Comparison of ENCODE assay signal across 8 cellular contexts in the genomic region with DNA sequence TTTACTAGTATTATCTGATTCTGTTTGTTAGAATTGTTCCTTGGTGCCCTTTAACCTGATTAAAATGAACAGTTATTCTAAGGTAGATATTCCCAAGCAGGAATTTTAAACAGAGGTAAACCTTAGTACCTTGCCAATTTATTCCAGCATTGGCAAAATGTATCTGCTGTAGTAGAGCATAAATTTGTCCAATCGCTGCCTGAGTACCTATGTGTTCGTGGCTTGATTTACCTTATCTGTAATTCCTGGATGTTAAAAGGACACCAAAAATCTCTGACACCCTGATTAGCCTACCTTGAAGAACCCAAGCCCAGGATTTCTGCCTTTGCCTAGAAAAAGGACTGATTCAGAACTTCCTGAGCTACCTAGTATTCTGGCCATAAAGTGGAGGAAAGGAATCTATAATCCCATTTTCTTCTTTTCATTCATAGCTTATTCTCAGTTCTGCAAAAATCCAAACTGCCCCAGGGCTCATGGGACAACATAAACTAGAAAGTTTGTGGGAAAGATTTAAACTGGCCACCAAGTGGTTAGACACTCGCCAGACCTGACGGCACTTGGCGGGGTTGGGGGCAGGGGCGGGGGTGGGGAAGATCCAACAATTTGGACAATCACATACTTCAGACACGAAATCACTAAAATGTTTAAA. TPM values are rescaled to one million over a fixed set of nuclear protein-coding genes. Genes with fewer than 3 reads are reported as not detected.
DNase-seq lines count a peak whose midpoint lies in the region; ATAC-seq and TF ChIP-seq lines count a peak whose summit lies in the region.

No MANE protein-coding gene starts in this region.

- H3K4me3 ChIP-seq in choroid plexus epithelial cell (ENCODE audit: low read depth, low read length) (peak overlapping the region; percentile 4), skeletal muscle tissue (ENCODE audit: low read length in 3 of 3) (peak overlapping the region; percentile 65 to 78 (median 68))

- no peak for DNase-seq in activated CD8-positive, alpha-beta memory T cell treated with anti-CD3 and anti-CD28 coated beads, Interleukin-2, amount 10 ng/mL, durations not matched to agents 7 days and 5 days
- no peak for DNase-seq in activated CD8-positive, alpha-beta memory T cell treated with anti-CD3 and anti-CD28 coated beads, Interleukin-2, amount 50 U/mL, for 48 hours
- DNase-seq in choroid plexus epithelial cell (ENCODE audit: low read depth): no peak
- no peak for DNase-seq in NCI-H187 (lab: John Stamatoyannopoulos, UW)
- no peak for DNase-seq in RWPE1 (ENCODE audit: low spot score)
- no peak for DNase-seq in GM20000 (ENCODE audit: low spot score)

- no peaks in the 10 kb centered on the region for H3K9me3 ChIP-seq in skeletal muscle tissue (ENCODE audit: control insufficient read depth in 3 of 3, low read length in 3 of 3)

- H3K36me3 Mint-ChIP-seq in activated CD8-positive, alpha-beta memory T cell treated with anti-CD3 and anti-CD28 coated beads, Interleukin-2, amount 10 ng/mL, durations not matched to agents 7 days and 5 days: peaks cover 50% of the 10 kb centered on the region

- H3K9ac ChIP-seq in skeletal muscle tissue (ENCODE audit: low read depth in 1 of 3, low read length in 3 of 3): peak overlapping the region; percentile 60 to 72 (median 65)

- peak overlapping the region; percentile 63 for H3K4me3 Mint-ChIP-seq in activated CD8-positive, alpha-beta memory T cell treated with anti-CD3 and anti-CD28 coated beads, Interleukin-2, amount 10 ng/mL, durations not matched to agents 7 days and 5 days

- peak overlapping the region; percentile 100 for H3K27ac Mint-ChIP-seq in activated CD8-positive, alpha-beta memory T cell treated with anti-CD3 and anti-CD28 coated beads, Interleukin-2, amount 10 ng/mL, durations not matched to agents 7 days and 5 days

- H3K36me3 ChIP-seq in skeletal muscle tissue (ENCODE audit: control insufficient read depth in 3 of 3, insufficient read depth in 3 of 3, low read length in 3 of 3): no peaks in the 10 kb centered on the region

- CTCF ChIA-PET in activated CD8-positive, alpha-beta memory T cell treated with anti-CD3 and anti-CD28 coated beads, Interleukin-2, amount 10 ng/mL, durations not matched to agents 7 days and 5 days (lab: Charles Lee): interaction anchor here (0.7 to 5.3 kb wide), 7 partner anchors 10 to 319 kb away, joined by 3 to 27 read pairs (median 3); a partner anchor contains a TSS
- CTCF ChIA-PET in RWPE1 (lab: Yijun Ruan, JAX): interaction anchor here (0.6 kb wide), 1 partner anchor 504 kb away, joined by 3 read pairs; no protein-coding TSS in a partner anchor

- POLR2A ChIA-PET in RWPE1 (lab: Yijun Ruan, JAX; ENCODE audit: low non-redundant PET): no interaction called here

- H3K9me3 Mint-ChIP-seq in activated CD8-positive, alpha-beta memory T cell treated with anti-CD3 and anti-CD28 coated beads, Interleukin-2, amount 10 ng/mL, durations not matched to agents 7 days and 5 days (ENCODE audit: low read depth): peaks cover 15% of the 10 kb centered on the region

- H3K27ac ChIP-seq in skeletal muscle tissue (ENCODE audit: low read depth, low read length): peak overlapping the region; percentile 48
- H3K27ac ChIP-seq in RWPE1: no peak overlapping the region

- H3K27me3 ChIP-seq in skeletal muscle tissue (ENCODE audit: control insufficient read depth in 3 of 3, insufficient read depth in 3 of 3, low read length in 3 of 3): no peaks in the 10 kb centered on the region

- H3K27me3 Mint-ChIP-seq in activated CD8-positive, alpha-beta memory T cell treated with anti-CD3 and anti-CD28 coated beads, Interleukin-2, amount 10 ng/mL, durations not matched to agents 7 days and 5 days: no peaks in the 10 kb centered on the region

- ATAC-seq in activated CD8-positive, alpha-beta memory T cell treated with anti-CD3 and anti-CD28 coated beads, Interleukin-2, amount 10 ng/mL, durations not matched to agents 7 days and 5 days: peak; percentile 41
- ATAC-seq in HG03520 (IDR thresholded peaks at IDR 0.05; ENCODE audit: unreplicated experiment): peak; percentile 7

- peaks cover 5% of the 10 kb centered on the region in 3 donors for H3K4me1 ChIP-seq in skeletal muscle tissue (ENCODE audit: control insufficient read depth in 3 of 3, insufficient read depth in 3 of 3, low read length in 3 of 3)

- peaks cover 30% of the 10 kb centered on the region for H3K4me1 Mint-ChIP-seq in activated CD8-positive, alpha-beta memory T cell treated with anti-CD3 and anti-CD28 coated beads, Interleukin-2, amount 10 ng/mL, durations not matched to agents 7 days and 5 days

- TF ChIP-seq CTCF in choroid plexus epithelial cell (conservative IDR thresholded peaks at IDR 0.05; ENCODE audit: low read depth, low read length) (no peak), RWPE1 (conservative IDR thresholded peaks at IDR 0.05; ENCODE audit: low read depth) (no peak), GM20000 (IDR thresholded peaks at IDR 0.05; ENCODE audit: extremely low read depth, missing control alignments) (no peak)

RNA-seq across cellular contexts. Expression of a gene that starts 16.2 kb away (rescaled TPM):
- 10 to 100 TPM; 45.7 to 71.8 TPM for total RNA-seq in activated CD8-positive, alpha-beta memory T cell treated with anti-CD3 and anti-CD28 coated beads, Interleukin-2, amount 10 ng/mL, durations not matched to agents 7 days and 5 days
- 7.8 TPM for total RNA-seq in skeletal muscle tissue
